ENCODE assay signal across 29 cellular contexts in genomic region chr7:41328131-41328530, GRCh38.
"Had no signal": no experiment of that assay in that cellular context is flagged by ENCODE, and none has a peak within 500 bp of the region (broad histone marks: within the 10 kb centered on the region; RNA-seq: fewer than 3 reads in every experiment).

No MANE protein-coding gene starts in this region.

- H3K27ac Mint-ChIP-seq: activated CD4-positive, alpha-beta memory T cell treated with anti-CD3 and anti-CD28 coated beads, Interleukin-2, amount 10 ng/mL, durations not matched to agents 7 days and 5 days; activated CD4-positive, alpha-beta T cell treated with anti-CD3 and anti-CD28 coated beads, Interleukin-2, amount 10 ng/mL, durations not matched to agents 7 days and 5 days; activated naive CD4-positive, alpha-beta T cell treated with anti-CD3 and anti-CD28 coated beads, Interleukin-2, amount 50 U/mL, for 24 hours; activated naive CD8-positive, alpha-beta T cell treated with anti-CD3 and anti-CD28 coated beads, Interleukin-2, amount 50 U/mL, for 24 hours; activated T-cell treated with anti-CD3 and anti-CD28 coated beads, Interleukin-2, amount 50 U/mL, for 24 hours; endodermal cell; stimulated activated memory B cell treated with anti-CD40 and anti-IgM and Interleukin-4, amounts not matched to agents 10 μg/mL and 1 μg/mL and 100 μg/mL, for 72 hours; T-helper 17 cell had no signal

- DNase-seq: activated CD4-positive, alpha-beta memory T cell treated with anti-CD3 and anti-CD28 coated beads, Interleukin-2, amount 10 ng/mL, durations not matched to agents 7 days and 5 days; activated CD4-positive, alpha-beta T cell treated with anti-CD3 and anti-CD28 coated beads for 1 hour; activated CD4-positive, alpha-beta T cell treated with anti-CD3 and anti-CD28 coated beads, Interleukin-2, amount 10 ng/mL, durations not matched to agents 7 days and 5 days; activated CD8-positive, alpha-beta memory T cell treated with anti-CD3 and anti-CD28 coated beads, Interleukin-2, amount 50 U/mL, for 48 hours; activated gamma-delta T cell treated with Interleukin-2 at 50 U/mL for 16 hours; activated naive CD8-positive, alpha-beta T cell treated with anti-CD3 and anti-CD28 coated beads, Interleukin-2, amount 50 U/mL, for 24 hours; activated T-cell treated with anti-CD3 and anti-CD28 coated beads, Interleukin-2, amount 50 U/mL, for 24 hours; central memory CD4-positive, alpha-beta T cell; endodermal cell; head of caudate nucleus; hippocampal formation; left cardiac atrium; left ventricle myocardium superior; naive B cell; pancreas; retina; stimulated activated CD4-positive, alpha-beta T cell treated with anti-CD3 and anti-CD28 coated beads, Interleukin-4, amount 100 ng/mL, for 24 hours; stomach; T-helper 17 cell; thyroid gland; upper lobe of right lung had no signal

- H3K9me3 Mint-ChIP-seq: activated naive CD4-positive, alpha-beta T cell treated with anti-CD3 and anti-CD28 coated beads, Interleukin-2, amount 50 U/mL, for 24 hours; endodermal cell; stimulated activated memory B cell treated with anti-CD40 and anti-IgM and Interleukin-4, amounts not matched to agents 10 μg/mL and 1 μg/mL and 100 μg/mL, for 72 hours had no signal

- H3K36me3 ChIP-seq: breast epithelium, esophagus muscularis mucosa, pancreas, prostate gland, stomach, thyroid gland, upper lobe of right lung had no signal

- H3K4me1 ChIP-seq: breast epithelium, esophagus muscularis mucosa, pancreas, prostate gland, stomach, thyroid gland, upper lobe of right lung had no signal

- H3K27me3 ChIP-seq: breast epithelium, esophagus muscularis mucosa, pancreas, stomach, thyroid gland, upper lobe of right lung had no signal

- H3K4me3 Mint-ChIP-seq: activated CD4-positive, alpha-beta memory T cell treated with anti-CD3 and anti-CD28 coated beads, Interleukin-2, amount 10 ng/mL, durations not matched to agents 7 days and 5 days; activated CD4-positive, alpha-beta T cell treated with anti-CD3 and anti-CD28 coated beads, Interleukin-2, amount 10 ng/mL, durations not matched to agents 7 days and 5 days; activated naive CD4-positive, alpha-beta T cell treated with anti-CD3 and anti-CD28 coated beads, Interleukin-2, amount 50 U/mL, for 24 hours; activated naive CD8-positive, alpha-beta T cell treated with anti-CD3 and anti-CD28 coated beads, Interleukin-2, amount 50 U/mL, for 24 hours; activated T-cell treated with anti-CD3 and anti-CD28 coated beads, Interleukin-2, amount 50 U/mL, for 24 hours; endodermal cell; naive B cell; stimulated activated memory B cell treated with anti-CD40 and anti-IgM and Interleukin-4, amounts not matched to agents 10 μg/mL and 1 μg/mL and 100 μg/mL, for 72 hours; T-helper 17 cell had no signal

- H3K36me3 Mint-ChIP-seq: activated naive CD4-positive, alpha-beta T cell treated with anti-CD3 and anti-CD28 coated beads, Interleukin-2, amount 50 U/mL, for 24 hours; naive B cell; stimulated activated memory B cell treated with anti-CD40 and anti-IgM and Interleukin-4, amounts not matched to agents 10 μg/mL and 1 μg/mL and 100 μg/mL, for 72 hours had no signal

- H3K9me3 ChIP-seq: breast epithelium, esophagus muscularis mucosa, pancreas, prostate gland, thyroid gland, upper lobe of right lung had no signal

- FAIRE-seq: keratinocyte, pancreas had no signal

- ATAC-seq: activated naive CD8-positive, alpha-beta T cell treated with anti-CD3 and anti-CD28 coated beads, Interleukin-2, amount 50 U/mL, for 24 hours; left cardiac atrium; left ventricle myocardium superior; pancreas; sciatic nerve; stimulated activated memory B cell treated with anti-CD40 and anti-IgM and Interleukin-4, amounts not matched to agents 10 μg/mL and 1 μg/mL and 100 μg/mL, for 72 hours; T-helper 17 cell; upper lobe of right lung had no signal

- H3K4me1 Mint-ChIP-seq: activated CD4-positive, alpha-beta memory T cell treated with anti-CD3 and anti-CD28 coated beads, Interleukin-2, amount 10 ng/mL, durations not matched to agents 7 days and 5 days; activated CD4-positive, alpha-beta T cell treated with anti-CD3 and anti-CD28 coated beads, Interleukin-2, amount 10 ng/mL, durations not matched to agents 7 days and 5 days; activated naive CD4-positive, alpha-beta T cell treated with anti-CD3 and anti-CD28 coated beads, Interleukin-2, amount 50 U/mL, for 24 hours; activated naive CD8-positive, alpha-beta T cell treated with anti-CD3 and anti-CD28 coated beads, Interleukin-2, amount 50 U/mL, for 24 hours; naive B cell; stimulated activated memory B cell treated with anti-CD40 and anti-IgM and Interleukin-4, amounts not matched to agents 10 μg/mL and 1 μg/mL and 100 μg/mL, for 72 hours; T-helper 17 cell had no signal

- H3K4me3 ChIP-seq: breast epithelium, esophagus muscularis mucosa, pancreas, prostate gland, skin epidermis, stomach, thyroid gland, upper lobe of right lung had no signal

- H3K27me3 Mint-ChIP-seq: activated CD4-positive, alpha-beta memory T cell treated with anti-CD3 and anti-CD28 coated beads, Interleukin-2, amount 10 ng/mL, durations not matched to agents 7 days and 5 days; activated CD4-positive, alpha-beta T cell treated with anti-CD3 and anti-CD28 coated beads, Interleukin-2, amount 10 ng/mL, durations not matched to agents 7 days and 5 days; activated naive CD4-positive, alpha-beta T cell treated with anti-CD3 and anti-CD28 coated beads, Interleukin-2, amount 50 U/mL, for 24 hours; activated naive CD8-positive, alpha-beta T cell treated with anti-CD3 and anti-CD28 coated beads, Interleukin-2, amount 50 U/mL, for 24 hours; activated T-cell treated with anti-CD3 and anti-CD28 coated beads, Interleukin-2, amount 50 U/mL, for 24 hours; naive B cell; T-helper 17 cell had no signal

- H3K27ac ChIP-seq: breast epithelium, esophagus muscularis mucosa, pancreas, prostate gland, skin epidermis, stomach, thyroid gland, upper lobe of right lung had no signal
